In the genomic region with DNA sequence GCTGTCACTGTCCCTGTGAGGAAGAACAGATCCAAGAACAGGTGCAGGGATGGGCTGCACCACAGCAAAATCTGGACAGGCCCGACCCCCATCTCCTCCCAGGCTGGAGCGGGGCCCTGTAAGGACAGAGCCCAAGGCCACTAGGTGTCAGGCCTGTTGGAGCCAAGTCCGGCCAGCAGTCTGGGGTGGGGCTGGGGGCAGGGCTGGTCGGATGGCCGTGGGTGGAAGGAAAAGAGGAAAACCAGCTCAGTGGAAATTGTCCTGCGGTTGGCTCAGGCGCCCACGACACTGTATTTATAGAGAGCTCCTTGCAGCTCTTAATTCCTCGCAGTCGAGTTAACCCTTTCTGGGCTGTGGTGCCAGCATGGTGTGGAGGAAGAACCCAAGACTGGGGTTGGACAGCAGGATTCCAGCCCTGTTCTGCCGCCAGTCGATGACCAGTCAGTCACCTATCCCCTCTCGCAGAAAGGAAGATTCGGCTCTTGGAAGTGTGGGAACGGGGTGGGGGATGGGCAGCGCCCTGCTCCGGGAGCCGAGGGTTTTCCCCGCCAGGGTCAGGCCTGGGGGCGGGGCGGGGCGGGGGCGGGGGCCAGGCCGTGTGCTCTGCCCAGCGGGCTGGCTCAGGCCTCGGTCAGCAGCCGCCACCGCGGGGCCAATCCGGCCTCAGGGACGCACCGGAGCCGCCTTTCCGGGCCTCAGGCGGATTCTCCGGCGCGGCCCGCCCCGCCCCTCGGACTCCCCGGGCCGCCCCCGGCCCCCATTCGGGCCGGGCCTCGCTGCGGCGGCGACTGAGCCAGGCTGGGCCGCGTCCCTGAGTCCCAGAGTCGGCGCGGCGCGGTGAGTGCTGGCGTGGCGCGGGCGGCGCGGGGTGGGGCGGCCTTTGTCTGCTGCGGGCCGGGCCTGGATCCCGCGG, we compare ENCODE assay signal across 8 cellular contexts. TPM values are rescaled to one million over a fixed set of nuclear protein-coding genes. Genes with fewer than 3 reads are reported as not detected.
DNase-seq lines count a peak whose midpoint lies in the region; ATAC-seq and FAIRE-seq lines count a peak whose summit lies in the region.

A gene (plus strand): TSS at position 760 of the 913 bp plus-strand sequence. CDS start 15,257 bp downstream, outside the sequence.

- H3K27ac ChIP-seq in BLaER1 treated with 17β-estradiol and CSF1 and Interleukin-3, amounts not matched to agents 10 nM and 100 nM = peak within 1 kb of the TSS; percentile 70 to 87 (median 83)
- H3K27ac ChIP-seq in SJCRH30 (peak within 1 kb of the TSS; percentile 65), small intestine (ENCODE audit: low read depth in 1 of 2, low read length in 1 of 2) (peak within 1 kb of the TSS; percentile 34 to 36)

- intact Hi-C loops in dendritic cell treated with granulocyte-macrophage colony-stimulating factor and Interleukin-4, amounts not matched to agents 40 ng/mL and 50 ng/mL, for 4 days (cut with micrococcal nuclease) = loop anchor here (2.0 to 10.0 kb wide), 3 partner anchors 13 to 899 kb away; a partner anchor contains a TSS

- peak within 1 kb of the TSS; percentile 94 for H3K4me3 Mint-ChIP-seq in dendritic cell treated with granulocyte-macrophage colony-stimulating factor and Interleukin-4, amounts not matched to agents 40 ng/mL and 50 ng/mL, for 4 days

- ATAC-seq in HG02571 (IDR thresholded peaks at IDR 0.05; ENCODE audit: unreplicated experiment) = no peak

- H3K4me1 ChIP-seq in BLaER1 treated with 17β-estradiol and CSF1 and Interleukin-3, amounts not matched to agents 10 nM and 100 nM = peaks cover 17 to 95% (median 61%) of the 10 kb centered on the region in 10 experiments
- peaks cover 33% of the 10 kb centered on the region for H3K4me1 ChIP-seq in SJCRH30
- H3K4me1 ChIP-seq in small intestine (ENCODE audit: control insufficient read depth in 2 of 2, insufficient read depth in 1 of 2, low read depth in 1 of 2, low read length in 1 of 2) = peaks cover 0 to 6% of the 10 kb centered on the region in 2 donors

- DNase-seq in H4 (ENCODE audit: low spot score) (peak; percentile 38), SJCRH30 (peak; percentile 70 to 76), kidney tubule cell (ENCODE audit: low spot score) (peak; percentile 86), small intestine (peak; percentile 47), NCI-H1436 treated with DMSO at 0.1 percent for 48 hours (lab: John Stamatoyannopoulos, UW) (no peak)

- no peaks in the 10 kb centered on the region for H3K27me3 ChIP-seq in BLaER1 treated with 17β-estradiol and CSF1 and Interleukin-3, amounts not matched to agents 10 nM and 100 nM
- H3K27me3 ChIP-seq in SJCRH30 (no peaks in the 10 kb centered on the region), small intestine (ENCODE audit: control insufficient read depth in 2 of 2, insufficient read depth in 2 of 2, low read length in 2 of 2) (no peaks in the 10 kb centered on the region)

- peak within 1 kb of the TSS; percentile 62 to 80 (median 72) for H3K4me3 ChIP-seq in BLaER1 treated with 17β-estradiol and CSF1 and Interleukin-3, amounts not matched to agents 10 nM and 100 nM
- peak within 1 kb of the TSS; percentile 78 for H3K4me3 ChIP-seq in SJCRH30
- H3K4me3 ChIP-seq in small intestine (ENCODE audit: low read depth in 1 of 2, low read length in 2 of 2) = peak within 1 kb of the TSS; percentile 73 to 84

- H3K27me3 Mint-ChIP-seq in dendritic cell treated with granulocyte-macrophage colony-stimulating factor and Interleukin-4, amounts not matched to agents 40 ng/mL and 50 ng/mL, for 4 days = peaks cover 60% of the 10 kb centered on the region

- H3K9me3 ChIP-seq in BLaER1 treated with 17β-estradiol and CSF1 and Interleukin-3, amounts not matched to agents 10 nM and 100 nM (replicated peaks in 1 of 11) = no peaks in the 10 kb centered on the region
- no peaks in the 10 kb centered on the region for H3K9me3 ChIP-seq in SJCRH30 (replicated peaks)
- H3K9me3 ChIP-seq in small intestine (ENCODE audit: control insufficient read depth, low read depth) = no peaks in the 10 kb centered on the region

- H4K20me1 ChIP-seq in BLaER1 treated with 17β-estradiol and CSF1 and Interleukin-3, amounts not matched to agents 10 nM and 100 nM = peaks cover 0 to 35% (median 5%) of the 10 kb centered on the region in 11 experiments; a peak in 11 of 22 replicates

- peaks cover 8% of the 10 kb centered on the region for H3K36me3 Mint-ChIP-seq in dendritic cell treated with granulocyte-macrophage colony-stimulating factor and Interleukin-4, amounts not matched to agents 40 ng/mL and 50 ng/mL, for 4 days (ENCODE audit: low read depth)

- peaks cover 42% of the 10 kb centered on the region for H3K4me1 Mint-ChIP-seq in dendritic cell treated with granulocyte-macrophage colony-stimulating factor and Interleukin-4, amounts not matched to agents 40 ng/mL and 50 ng/mL, for 4 days (ENCODE audit: low read depth)

- H3K9ac ChIP-seq in BLaER1 treated with 17β-estradiol and CSF1 and Interleukin-3, amounts not matched to agents 10 nM and 100 nM = peak within 1 kb of the TSS; percentile 80 to 90 (median 85)

- no peaks in the 10 kb centered on the region for H3K36me3 ChIP-seq in BLaER1 treated with 17β-estradiol and CSF1 and Interleukin-3, amounts not matched to agents 10 nM and 100 nM
- H3K36me3 ChIP-seq in SJCRH30 (no peaks in the 10 kb centered on the region), small intestine (ENCODE audit: control insufficient read depth in 2 of 2, insufficient read depth in 2 of 2, low read length in 2 of 2) (no peaks in the 10 kb centered on the region)

- no peak for FAIRE-seq in small intestine (lab: Jason Lieb, UNC)

- peak within 1 kb of the TSS; percentile 77 to 96 (median 85) for H3K4me2 ChIP-seq in BLaER1 treated with 17β-estradiol and CSF1 and Interleukin-3, amounts not matched to agents 10 nM and 100 nM

- H3K27ac Mint-ChIP-seq in dendritic cell treated with granulocyte-macrophage colony-stimulating factor and Interleukin-4, amounts not matched to agents 40 ng/mL and 50 ng/mL, for 4 days = peak within 1 kb of the TSS; percentile 87

- WGBS in small intestine, 3 donors = 2 to 4% (median 2%) methylated on average over 39 to 68 of the region's 68 CpGs

- H3K9me3 Mint-ChIP-seq in dendritic cell treated with granulocyte-macrophage colony-stimulating factor and Interleukin-4, amounts not matched to agents 40 ng/mL and 50 ng/mL, for 4 days = no peaks in the 10 kb centered on the region

RNA-seq across cellular contexts. Expression of the gene that starts here (rescaled TPM):
- 62.2 and 80.7 TPM in 2 replicates for total RNA-seq in H4 (2014; rRNA removed; shearing (Covaris generic))
- total RNA-seq in SJCRH30 (2014; rRNA removed; shearing (Covaris generic)) = 87.3 and 92.9 TPM in 2 replicates
- 10 to 100 TPM in 2 of 3 donors, 1 to 10 TPM in 1; 7.8 to 40.7 (median 10.3) TPM for polyA plus RNA-seq in small intestine
